In genomic region chr9:91489391-91489899, GRCh38 we compare ENCODE assay signal across 13 cellular contexts.
A peak's percentile ranks its signal among the peaks of the same experiment; 100 is the strongest.
DNase-seq lines count a peak whose midpoint lies in the region; ATAC-seq and TF ChIP-seq lines count a peak whose summit lies in the region.
"Had no signal": no experiment of that assay in that cellular context is flagged by ENCODE, and none has a peak within 500 bp of the region (broad histone marks: within the 10 kb centered on the region; RNA-seq: fewer than 3 reads in every experiment).

No MANE protein-coding gene starts in this region.

- intact Hi-C loops in left ventricle myocardium inferior (cut with micrococcal nuclease): no loop called here

- TF ChIP-seq CTCF in left ventricle myocardium inferior (IDR thresholded peaks at IDR 0.05; ENCODE audit: borderline replicate concordance): no peak

- H3K27ac ChIP-seq in left ventricle myocardium inferior (replicated peaks): peak overlapping the region; percentile 64
- H3K27ac ChIP-seq: vagina had no signal

- H3K4me1 ChIP-seq in left ventricle myocardium inferior: peaks cover 16% of the 10 kb centered on the region
- H3K4me1 ChIP-seq: vagina had no signal

- no peaks in the 10 kb centered on the region for H3K36me3 ChIP-seq in left ventricle myocardium inferior
- H3K36me3 ChIP-seq: vagina had no signal

- H3K27me3 ChIP-seq in left ventricle myocardium inferior (ENCODE audit: low read depth): no peaks in the 10 kb centered on the region
- H3K27me3 ChIP-seq: vagina had no signal

- peak; percentile 20 to 46 for ATAC-seq in activated CD4-positive, CD25-positive, alpha-beta regulatory T cell treated with anti-CD3 and anti-CD28 coated beads, Interleukin-2, amount 50 U/mL, for 24 hours
- no peak for ATAC-seq in GM19452 (IDR thresholded peaks at IDR 0.05; ENCODE audit: unreplicated experiment)
- ATAC-seq: T-helper 17 cell had no signal

- DNase-seq in activated CD4-positive, CD25-positive, alpha-beta regulatory T cell (lab: John Stamatoyannopoulos, UW): no peak
- DNase-seq in RPMI7951 (ENCODE audit: low read depth): peak; percentile 47
- no peak for DNase-seq in left ventricle myocardium inferior
- DNase-seq in stimulated activated CD8-positive, alpha-beta memory T cell treated with anti-CD3 and anti-CD28 coated beads, Interleukin-4, amount 100 ng/mL, for 48 hours: peak; percentile 42
- DNase-seq in activated CD8-positive, alpha-beta memory T cell treated with anti-CD3 and anti-CD28 coated beads, Interleukin-2, amount 50 U/mL, for 48 hours: no peak
- no peak for DNase-seq in NCI-H774 (lab: John Stamatoyannopoulos, UW)
- DNase-seq: Karpas-422, kidney glomerular epithelial cell, OCI-M1, T-helper 17 cell had no signal

- H3K9me3 ChIP-seq in left ventricle myocardium inferior (replicated peaks): no peaks in the 10 kb centered on the region
- H3K9me3 ChIP-seq: vagina had no signal

- H3K4me3 ChIP-seq in left ventricle myocardium inferior: no peak overlapping the region
- H3K4me3 ChIP-seq: vagina had no signal

Comparison
In these comparisons a context has a peak if more than half of its experiments do, and no peak if none do; other contexts are left out.
1. DNase-seq: peak in RPMI7951 (single experiment) and stimulated activated CD8-positive, alpha-beta memory T cell treated with anti-CD3 and anti-CD28 coated beads, Interleukin-4, amount 100 ng/mL, for 48 hours (single experiment); none in activated CD4-positive, CD25-positive, alpha-beta regulatory T cell (0 of 4), left ventricle myocardium inferior (single experiment), activated CD8-positive, alpha-beta memory T cell treated with anti-CD3 and anti-CD28 coated beads, Interleukin-2, amount 50 U/mL, for 48 hours (single experiment) and NCI-H774 (single experiment).